In genomic region chr17:4427505-4427904, GRCh38 we compare ENCODE assay signal across 20 cellular contexts. TPM values are rescaled to one million over a fixed set of nuclear protein-coding genes. Genes with fewer than 3 reads are reported as not detected.
DNase-seq lines count a peak whose midpoint lies in the region; ATAC-seq, FAIRE-seq and TF ChIP-seq lines count a peak whose summit lies in the region.
"Had no signal": no experiment of that assay in that cellular context is flagged by ENCODE, and none has a peak within 500 bp of the region (broad histone marks: within the 10 kb centered on the region; RNA-seq: fewer than 3 reads in every experiment).

No MANE protein-coding gene starts in this region.

- H3K4me1 Mint-ChIP-seq in IgD-negative memory B cell = peaks cover 13 to 16% (median 13%) of the 10 kb centered on the region in 3 donors
- peaks cover 8 to 12% of the 10 kb centered on the region in 2 donors for H3K4me1 Mint-ChIP-seq in stimulated activated naive B cell treated with anti-CD40 and anti-IgM and Interleukin-4, amounts not matched to agents 10 μg/mL and 1 μg/mL and 100 μg/mL, for 72 hours

- CTCF ChIA-PET in H1 (lab: Charles Lee; ENCODE audit: partially characterized antibody) = interaction anchor here (0.5 to 0.6 kb wide), 2 partner anchors 73 to 271 kb away, joined by 3 to 4 read pairs; no protein-coding TSS in a partner anchor

- no peak for TF ChIP-seq POLR2A in H1 (IDR thresholded peaks at IDR 0.05; ENCODE audit: control extremely low read depth in 1 of 2, low read depth in 2 of 2, low read length in 2 of 2)

- no peaks in the 10 kb centered on the region for H3K9me3 ChIP-seq in H1 (ENCODE audit: insufficient read depth in 2 of 2, low read depth in 1 of 2, low read length in 1 of 2)
- H3K9me3 ChIP-seq: HAP-1, SJSA1 had no signal

- H3K23ac ChIP-seq in H1 (ENCODE audit: insufficient read length) = no peak overlapping the region

- H2BK12ac ChIP-seq in H1 (ENCODE audit: low read depth, low read length) = 0 out of 2 replicates have a peak overlapping the region, but pooled peaks have one; percentile 27

- no peak overlapping the region for H2BK5ac ChIP-seq in H1 (ENCODE audit: low read depth, low read length)

- no peak overlapping the region for H3K27ac ChIP-seq in H1 (ENCODE audit: low read depth, low read length)
- H3K27ac ChIP-seq: SJSA1 had no signal

- peak overlapping the region in 2 of 4 donors; percentile 10 to 61 for H3K4me3 Mint-ChIP-seq in IgD-negative memory B cell
- H3K4me3 Mint-ChIP-seq in stimulated activated naive B cell treated with anti-CD40 and anti-IgM and Interleukin-4, amounts not matched to agents 10 μg/mL and 1 μg/mL and 100 μg/mL, for 72 hours = no peak overlapping the region
- H3K4me3 Mint-ChIP-seq: CD8-positive, alpha-beta T cell had no signal

- no peak overlapping the region for H3K14ac ChIP-seq in H1 (ENCODE audit: insufficient read length)

- H2BK120ac ChIP-seq in H1 (replicated peaks; ENCODE audit: low read depth, low read length) = no peak overlapping the region

- peaks cover 2% of the 10 kb centered on the region for H3K27me3 Mint-ChIP-seq in IgD-negative memory B cell
- H3K27me3 Mint-ChIP-seq in stimulated activated naive B cell treated with anti-CD40 and anti-IgM and Interleukin-4, amounts not matched to agents 10 μg/mL and 1 μg/mL and 100 μg/mL, for 72 hours = no peaks in the 10 kb centered on the region

- H3K27me3 ChIP-seq in H1 (replicated peaks in 1 of 4; ENCODE audit: control insufficient read depth in 3 of 4, extremely low read depth in 1 of 4, insufficient read depth in 3 of 4, low read length in 3 of 4) = no peaks in the 10 kb centered on the region
- H3K27me3 ChIP-seq: SJSA1 had no signal

- H4K8ac ChIP-seq in H1 (ENCODE audit: extremely low read depth, insufficient read depth, low read length) = no peak overlapping the region

- no peak overlapping the region for H4K5ac ChIP-seq in H1 (ENCODE audit: insufficient read length, low read depth, low read length)

- H3K4me3 ChIP-seq in H1 (ENCODE audit: extremely low read depth in 1 of 4, insufficient read depth in 2 of 4, low read depth in 3 of 4, low read length in 4 of 4) = no peak overlapping the region
- H3K4me3 ChIP-seq: HAP-1, SJSA1 had no signal

- no peak overlapping the region for H3K4ac ChIP-seq in H1 (replicated peaks; ENCODE audit: insufficient read length, low read depth, low read length)

- TF ChIP-seq EP300 in H1 (IDR thresholded peaks at IDR 0.05; ENCODE audit: borderline replicate concordance in 1 of 2, low read depth in 2 of 2, low read length in 2 of 2) = no peak

- no peak for TF ChIP-seq CTCF in H1 (IDR thresholded peaks at IDR 0.05; ENCODE audit: control extremely low read depth in 1 of 3, insufficient read depth in 1 of 3, low read depth in 1 of 3, low read length in 3 of 3)

- no peaks in the 10 kb centered on the region for H4K20me1 ChIP-seq in H1 (replicated peaks in 1 of 2; ENCODE audit: control insufficient read depth in 1 of 2, insufficient read depth in 2 of 2, low read length in 2 of 2)

- TF ChIP-seq RAD21 in H1 (IDR thresholded peaks at IDR 0.05 in 1 of 2, conservative IDR thresholded peaks at IDR 0.05 in 1 of 2; ENCODE audit: low read depth in 2 of 2, low read length in 2 of 2) = no peak

- no peak overlapping the region for H2AFZ ChIP-seq in H1 (ENCODE audit: low read length)

- peaks cover 0 to 2% (median 0%) of the 10 kb centered on the region in 3 donors for H3K9me3 Mint-ChIP-seq in IgD-negative memory B cell
- no peaks in the 10 kb centered on the region for H3K9me3 Mint-ChIP-seq in stimulated activated naive B cell treated with anti-CD40 and anti-IgM and Interleukin-4, amounts not matched to agents 10 μg/mL and 1 μg/mL and 100 μg/mL, for 72 hours
- H3K9me3 Mint-ChIP-seq: CD8-positive, alpha-beta T cell had no signal

- H2AK5ac ChIP-seq in H1 (ENCODE audit: low read depth, low read length) = no peak overlapping the region

- H3K36me3 Mint-ChIP-seq in IgD-negative memory B cell = no peaks in the 10 kb centered on the region
- H3K36me3 Mint-ChIP-seq in stimulated activated naive B cell treated with anti-CD40 and anti-IgM and Interleukin-4, amounts not matched to agents 10 μg/mL and 1 μg/mL and 100 μg/mL, for 72 hours = no peaks in the 10 kb centered on the region
- H3K36me3 Mint-ChIP-seq: CD8-positive, alpha-beta T cell had no signal

- no peaks in the 10 kb centered on the region for H3K23me2 ChIP-seq in H1 (ENCODE audit: low read depth, low read length)

- H3K27ac Mint-ChIP-seq in IgD-negative memory B cell = peak overlapping the region in 2 of 3 donors; percentile 10 to 11
- H3K27ac Mint-ChIP-seq in stimulated activated naive B cell treated with anti-CD40 and anti-IgM and Interleukin-4, amounts not matched to agents 10 μg/mL and 1 μg/mL and 100 μg/mL, for 72 hours = no peak overlapping the region
- H3K27ac Mint-ChIP-seq: CD8-positive, alpha-beta T cell had no signal

- H3K4me2 ChIP-seq in H1 (ENCODE audit: insufficient read depth in 1 of 2, low read depth in 2 of 2, low read length in 2 of 2) = no peak overlapping the region

- no peak overlapping the region for H4K91ac ChIP-seq in H1 (replicated peaks; ENCODE audit: insufficient read length, low read length)

- no peak overlapping the region for H2BK15ac ChIP-seq in H1 (ENCODE audit: low read length)

- no peak overlapping the region for H3K18ac ChIP-seq in H1 (ENCODE audit: extremely low read depth, low read length)

- H3K56ac ChIP-seq in H1 (replicated peaks; ENCODE audit: insufficient read length, low read depth, low read length) = no peak overlapping the region

- no peak overlapping the region for H3K9ac ChIP-seq in H1 (replicated peaks in 1 of 4; ENCODE audit: extremely low read depth in 1 of 4, low read depth in 3 of 4, low read length in 3 of 4)

- POLR2A ChIA-PET in H1 (lab: Charles Lee; ENCODE audit: partially characterized antibody) = interaction anchor here (1.0 kb wide), 1 partner anchor 99 kb away, joined by 3 read pairs; no protein-coding TSS in a partner anchor

- no peak for FAIRE-seq in H1 (lab: Jason Lieb, UNC)

- H3K79me2 ChIP-seq in H1 (ENCODE audit: control insufficient read depth in 1 of 2, insufficient read depth in 2 of 2, low read length in 2 of 2) = no peaks in the 10 kb centered on the region

- H3K36me3 ChIP-seq in H1 (ENCODE audit: control insufficient read depth in 2 of 4, insufficient read depth in 4 of 4, low read length in 3 of 4) = no peaks in the 10 kb centered on the region
- H3K36me3 ChIP-seq: HAP-1, SJSA1 had no signal

- H3K4me1 ChIP-seq in H1 (replicated peaks in 1 of 4; ENCODE audit: control insufficient read depth in 3 of 4, insufficient read depth in 4 of 4, low read length in 3 of 4) = no peaks in the 10 kb centered on the region
- H3K4me1 ChIP-seq: HAP-1, SJSA1 had no signal

- H2BK20ac ChIP-seq in H1 (ENCODE audit: low read length) = no peak overlapping the region

- H3K79me1 ChIP-seq in H1 (ENCODE audit: low read depth, low read length) = no peaks in the 10 kb centered on the region

- DNase-seq in CD1c-positive myeloid dendritic cell (ENCODE audit: extremely low spot score) (peak; percentile 13), H1 (ENCODE audit: low read depth in 1 of 2, low spot score in 2 of 2) (no peak), DMS153 (lab: John Stamatoyannopoulos, UW) (no peak), cortex of kidney (lab: John Stamatoyannopoulos, UW) (no peak)
- DNase-seq in stimulated activated naive B cell treated with anti-CD40 and anti-IgM and Interleukin-4, amounts not matched to agents 10 μg/mL and 1 μg/mL and 100 μg/mL, for 72 hours = no peak
- no peak for DNase-seq in activated CD4-positive, alpha-beta T cell treated with anti-CD3 and anti-CD28 coated beads, Interleukin-2, amount 50 U/mL, for 4 hours
- DNase-seq: CD8-positive, alpha-beta T cell; GDM1; NCI-H1694; NCI-H2081; NCI-H2171; NCI-H345; NCI-H524; OCI-M1 had no signal

- 97% methylated on average over 11 of the region's 11 CpGs; no CpG with 5 or more reads in 1 of the 2 experiments for WGBS in H1 (ENCODE audit: extremely low coverage in 1 of 2, insufficient coverage in 1 of 2, insufficient read length in 1 of 2, insufficient replicate concordance in 2 of 2, low coverage in 1 of 2, low lambda C conversion rate in 2 of 2, missing lambda C conversion rate in 1 of 2), 2 experiments

- ATAC-seq in stimulated activated naive B cell treated with anti-CD40 and anti-IgM and Interleukin-4, amounts not matched to agents 10 μg/mL and 1 μg/mL and 100 μg/mL, for 72 hours (replicated peaks) = peak; percentile 33 to 53
- ATAC-seq: CD8-positive, alpha-beta T cell; Right ventricle myocardium inferior had no signal

TF ChIP-seq in H1, 55 proteins besides CTCF, POLR2A, EP300 and RAD21 (continues in another document):
- no peak for TF ChIP-seq SRF (IDR thresholded peaks at IDR 0.05; ENCODE audit: low read depth, low read length)
- no peak for TF ChIP-seq BACH1 (IDR thresholded peaks at IDR 0.05; ENCODE audit: low read length)
- TF ChIP-seq GTF2F1 (IDR thresholded peaks at IDR 0.05; ENCODE audit: borderline replicate concordance, low read depth, low read length) = no peak

RNA-seq across cellular contexts. Expression of gene SPNS3, which starts 6.2 kb away (rescaled TPM):
- 0.94 TPM for polyA plus RNA-seq in IgD-negative memory B cell
- not detected in 2 replicates for total RNA-seq in H1 (2021; fragmentation: NEBNext Ultra II Directional; extraction: Animal tissue kit (Norgen Biotek cat#: 25700))
- polyA plus RNA-seq in H1 (2011; rRNA removed) = 0.08 TPM in 1 of 2 replicates, not detected in the other
- 0.04 TPM for polyA plus RNA-seq in H1 (2011; cell fraction: cytosol; rRNA removed)
- not detected for polyA plus RNA-seq in H1 (2011; cell fraction: nucleus; rRNA removed)
- polyA plus RNA-seq in H1 (2012, experiment 1 of 2) = not detected in 4 replicates
- not detected for polyA plus RNA-seq in H1 (2012, experiment 2 of 2)
- polyA plus RNA-seq in H1 (2013, experiment 1 of 2) = 0.06 TPM
- 0.02 TPM for polyA plus RNA-seq in H1 (2013, experiment 2 of 2)
- polyA minus RNA-seq in H1 (2011; rRNA and poly(A)+ RNA removed) = not detected in 2 replicates
- polyA minus RNA-seq in H1 (2011; cell fraction: cytosol; rRNA and poly(A)+ RNA removed) = not detected
- not detected for polyA minus RNA-seq in H1 (2011; cell fraction: nucleus; rRNA and poly(A)+ RNA removed)
- total RNA-seq: A673, SJSA1 had no signal
- polyA plus RNA-seq: BJ had no signal
